ENCODE assay signal across 8 cellular contexts in genomic region chr6:34027445-34027936, GRCh38.
A peak's percentile ranks its signal among the peaks of the same experiment; 100 is the strongest.
DNase-seq lines count a peak whose midpoint lies in the region; ATAC-seq, FAIRE-seq and TF ChIP-seq lines count a peak whose summit lies in the region.

No MANE protein-coding gene starts in this region.

- no peak overlapping the region for H3K4me3 Mint-ChIP-seq in activated naive CD8-positive, alpha-beta T cell treated with anti-CD3 and anti-CD28 coated beads, Interleukin-2, amount 50 U/mL, for 24 hours

- POLR2A ChIA-PET in AG04449 (lab: Yijun Ruan, JAX), result interaction anchor here (0.5 to 2.3 kb wide), 2 partner anchors 256 to 316 kb away, joined by 3 to 6 read pairs; no protein-coding TSS in a partner anchor

- DNase-seq in AG04449 (ENCODE audit: low read depth, low spot score) (no peak), GM19239 (ENCODE audit: insufficient read length, low spot score) (peak; percentile 74), T follicular helper cell (ENCODE audit: low read depth) (peak; percentile 52), iPS-NIHi7 (ENCODE audit: extremely low spot score) (peak; percentile 90), kidney glomerular epithelial cell (lab: John Stamatoyannopoulos, UW) (no peak)
- peak; percentile 75 for DNase-seq in activated naive CD8-positive, alpha-beta T cell treated with anti-CD3 and anti-CD28 coated beads, Interleukin-2, amount 50 U/mL, for 24 hours
- DNase-seq in stimulated activated CD4-positive, alpha-beta T cell treated with anti-CD3 and anti-CD28 coated beads, Interleukin-2, amount 100 ng/mL, for 48 hours, result peak; percentile 66 to 72

- ATAC-seq in activated naive CD8-positive, alpha-beta T cell treated with anti-CD3 and anti-CD28 coated beads, Interleukin-2, amount 50 U/mL, for 24 hours, result peak; percentile 45
- no peak for ATAC-seq in HG02642 (IDR thresholded peaks at IDR 0.05; ENCODE audit: poor library complexity, unreplicated experiment)

- H3K27ac Mint-ChIP-seq in activated naive CD8-positive, alpha-beta T cell treated with anti-CD3 and anti-CD28 coated beads, Interleukin-2, amount 50 U/mL, for 24 hours, result no peak overlapping the region

- FAIRE-seq in GM19239 (lab: Jason Lieb, UNC), result no peak

- CTCF ChIA-PET in AG04449 (lab: Yijun Ruan, JAX), result interaction anchor here (0.6 to 7.2 kb wide), 44 partner anchors 8 to 452 kb away, joined by 3 to 179 read pairs (median 4); partner anchors contain the start of genes IP6K3 and UQCC2

- H3K9me3 Mint-ChIP-seq in activated naive CD8-positive, alpha-beta T cell treated with anti-CD3 and anti-CD28 coated beads, Interleukin-2, amount 50 U/mL, for 24 hours, result no peaks in the 10 kb centered on the region

- H3K27me3 Mint-ChIP-seq in activated naive CD8-positive, alpha-beta T cell treated with anti-CD3 and anti-CD28 coated beads, Interleukin-2, amount 50 U/mL, for 24 hours, result no peaks in the 10 kb centered on the region

- no peaks in the 10 kb centered on the region for H3K4me1 Mint-ChIP-seq in activated naive CD8-positive, alpha-beta T cell treated with anti-CD3 and anti-CD28 coated beads, Interleukin-2, amount 50 U/mL, for 24 hours

- peak; percentile 90 for TF ChIP-seq CTCF in AG04449 (IDR thresholded peaks at IDR 0.05; ENCODE audit: insufficient read depth, low read length, missing control alignments)

- no peak overlapping the region for H3K4me3 ChIP-seq in AG04449 (ENCODE audit: low read depth, low read length)

- H3K36me3 Mint-ChIP-seq in activated naive CD8-positive, alpha-beta T cell treated with anti-CD3 and anti-CD28 coated beads, Interleukin-2, amount 50 U/mL, for 24 hours (ENCODE audit: low read depth), result no peaks in the 10 kb centered on the region

Comparison
In these comparisons a context has a peak if more than half of its experiments do, and no peak if none do; other contexts are left out.
1. DNase-seq: peak in GM19239 (single experiment), T follicular helper cell (single experiment), activated naive CD8-positive, alpha-beta T cell treated with anti-CD3 and anti-CD28 coated beads, Interleukin-2, amount 50 U/mL, for 24 hours (single experiment), iPS-NIHi7 (single experiment) and stimulated activated CD4-positive, alpha-beta T cell treated with anti-CD3 and anti-CD28 coated beads, Interleukin-2, amount 100 ng/mL, for 48 hours (2 of 2); none in AG04449 (single experiment) and kidney glomerular epithelial cell (single experiment).